ENCODE assay signal across 11 cellular contexts in the genomic region with DNA sequence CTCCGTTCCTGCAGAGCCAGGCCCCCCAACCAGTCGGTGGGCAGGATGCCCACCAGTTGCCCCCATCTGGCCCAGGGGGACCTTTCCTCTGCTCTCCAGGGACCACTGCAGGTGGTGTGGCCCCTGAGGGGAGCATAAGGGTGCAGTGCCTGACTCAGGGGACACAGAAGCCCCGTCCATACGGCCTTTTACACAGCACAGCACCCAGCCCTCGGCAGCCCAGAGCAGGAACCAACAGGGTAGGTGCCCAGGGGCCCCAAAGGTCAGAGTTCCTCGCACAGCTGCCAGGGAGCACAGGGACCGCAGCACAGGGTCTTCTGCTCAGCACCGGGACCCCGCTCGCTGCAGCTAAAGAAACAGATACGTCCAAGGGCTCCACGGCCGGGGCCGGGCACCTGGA. TPM values are rescaled to one million over a fixed set of nuclear protein-coding genes. Genes with fewer than 3 reads are reported as not detected.
A peak's percentile ranks its signal among the peaks of the same experiment; 100 is the strongest.
DNase-seq lines count a peak whose midpoint lies in the region; ATAC-seq lines count a peak whose summit lies in the region.
"Not testable (repeated sequence)": the region's sequence is repeated elsewhere in the genome, so short reads cannot be mapped to it uniquely, and the experiment has no call there.
"Had no signal": no experiment of that assay in that cellular context is flagged by ENCODE, and none has a peak within 500 bp of the region (broad histone marks: within the 10 kb centered on the region; RNA-seq: fewer than 3 reads in every experiment).

No MANE protein-coding gene starts in this region.

- POLR2A ChIA-PET in activated CD8-positive, alpha-beta T cell treated with anti-CD3 and anti-CD28 coated beads, Interleukin-2, amount 10 ng/mL, durations not matched to agents 7 days and 5 days (lab: Charles Lee) = not testable (repeated sequence)

- H3K9me3 Mint-ChIP-seq in activated CD8-positive, alpha-beta T cell treated with anti-CD3 and anti-CD28 coated beads, Interleukin-2, amount 10 ng/mL, durations not matched to agents 7 days and 5 days (ENCODE audit: insufficient read depth); stimulated activated naive B cell treated with anti-CD40 and anti-IgM and Interleukin-4, amounts not matched to agents 10 μg/mL and 1 μg/mL and 100 μg/mL, for 72 hours: not testable (repeated sequence)

- H3K4me1 Mint-ChIP-seq in activated CD8-positive, alpha-beta T cell treated with anti-CD3 and anti-CD28 coated beads, Interleukin-2, amount 10 ng/mL, durations not matched to agents 7 days and 5 days (ENCODE audit: low read depth); stimulated activated naive B cell treated with anti-CD40 and anti-IgM and Interleukin-4, amounts not matched to agents 10 μg/mL and 1 μg/mL and 100 μg/mL, for 72 hours: not testable (repeated sequence)

- DNase-seq in activated CD8-positive, alpha-beta T cell treated with anti-CD3 and anti-CD28 coated beads, Interleukin-2, amount 10 ng/mL, durations not matched to agents 7 days and 5 days; left colon; stimulated activated naive B cell treated with anti-CD40 and anti-IgM and Interleukin-4, amounts not matched to agents 10 μg/mL and 1 μg/mL and 100 μg/mL, for 72 hours: not testable (repeated sequence)

- intact Hi-C loops in left colon (cut with DNase I, micrococcal nuclease) = not testable (repeated sequence)

- not testable (repeated sequence) for H3K27ac Mint-ChIP-seq in activated CD8-positive, alpha-beta T cell treated with anti-CD3 and anti-CD28 coated beads, Interleukin-2, amount 10 ng/mL, durations not matched to agents 7 days and 5 days; stimulated activated naive B cell treated with anti-CD40 and anti-IgM and Interleukin-4, amounts not matched to agents 10 μg/mL and 1 μg/mL and 100 μg/mL, for 72 hours

- not testable (repeated sequence) for H3K4me3 Mint-ChIP-seq in activated CD8-positive, alpha-beta T cell treated with anti-CD3 and anti-CD28 coated beads, Interleukin-2, amount 10 ng/mL, durations not matched to agents 7 days and 5 days; stimulated activated naive B cell treated with anti-CD40 and anti-IgM and Interleukin-4, amounts not matched to agents 10 μg/mL and 1 μg/mL and 100 μg/mL, for 72 hours

- not testable (repeated sequence) for H3K36me3 Mint-ChIP-seq in activated CD8-positive, alpha-beta T cell treated with anti-CD3 and anti-CD28 coated beads, Interleukin-2, amount 10 ng/mL, durations not matched to agents 7 days and 5 days (ENCODE audit: low read depth); stimulated activated naive B cell treated with anti-CD40 and anti-IgM and Interleukin-4, amounts not matched to agents 10 μg/mL and 1 μg/mL and 100 μg/mL, for 72 hours

- CTCF ChIA-PET in activated CD8-positive, alpha-beta T cell treated with anti-CD3 and anti-CD28 coated beads, Interleukin-2, amount 10 ng/mL, durations not matched to agents 7 days and 5 days (lab: Charles Lee) = not testable (repeated sequence)

- ATAC-seq in GM18498 (IDR thresholded peaks at IDR 0.05; ENCODE audit: unreplicated experiment) (peak; percentile 15), GM19397 (IDR thresholded peaks at IDR 0.05; ENCODE audit: unreplicated experiment) (peak; percentile 0), GM21825 (IDR thresholded peaks at IDR 0.05; ENCODE audit: unreplicated experiment) (peak; percentile 10), HG03066 (IDR thresholded peaks at IDR 0.05; ENCODE audit: low read depth, unreplicated experiment) (peak; percentile 21), HG03460 (IDR thresholded peaks at IDR 0.05; ENCODE audit: unreplicated experiment) (peak; percentile 2), left colon (peak; percentile 5)
- ATAC-seq in activated CD8-positive, alpha-beta T cell treated with anti-CD3 and anti-CD28 coated beads, Interleukin-2, amount 10 ng/mL, durations not matched to agents 7 days and 5 days = peak; percentile 3
- ATAC-seq in stimulated activated naive B cell treated with anti-CD40 and anti-IgM and Interleukin-4, amounts not matched to agents 10 μg/mL and 1 μg/mL and 100 μg/mL, for 72 hours (replicated peaks) = peak; percentile 56 to 58

- not testable (repeated sequence) for H3K27me3 Mint-ChIP-seq in activated CD8-positive, alpha-beta T cell treated with anti-CD3 and anti-CD28 coated beads, Interleukin-2, amount 10 ng/mL, durations not matched to agents 7 days and 5 days (ENCODE audit: low read depth)
- peaks cover 11 to 18% of the 10 kb centered on the region in 2 donors for H3K27me3 Mint-ChIP-seq in stimulated activated naive B cell treated with anti-CD40 and anti-IgM and Interleukin-4, amounts not matched to agents 10 μg/mL and 1 μg/mL and 100 μg/mL, for 72 hours

RNA-seq across cellular contexts. Expression of a gene that starts 40.4 kb away (rescaled TPM):
- total RNA-seq in activated CD8-positive, alpha-beta T cell treated with anti-CD3 and anti-CD28 coated beads, Interleukin-2, amount 10 ng/mL, durations not matched to agents 7 days and 5 days = not detected
- total RNA-seq in left colon = 10 to 100 TPM; 20.5 to 27.4 TPM
- total RNA-seq: A673; activated CD4-positive, alpha-beta T cell treated with anti-CD3 and anti-CD28 coated beads for 36 hours; CD4-positive, alpha-beta T cell had no signal

Comparison
In these comparisons a context has a peak if more than half of its experiments do, and no peak if none do; other contexts are left out.
1. ATAC-seq: peak in every context shown above with its lines; median percentile 57 in stimulated activated naive B cell treated with anti-CD40 and anti-IgM and Interleukin-4, amounts not matched to agents 10 μg/mL and 1 μg/mL and 100 μg/mL, for 72 hours; 21 in HG03066; 15 in GM18498; 10 in GM21825; 5 in left colon; 3 in activated CD8-positive, alpha-beta T cell treated with anti-CD3 and anti-CD28 coated beads, Interleukin-2, amount 10 ng/mL, durations not matched to agents 7 days and 5 days; 2 in HG03460; 0 in GM19397.
2. RNA of a gene that starts 40.4 kb away (total RNA-seq): 20.5 to 27.4 TPM in left colon; not detected in activated CD8-positive, alpha-beta T cell treated with anti-CD3 and anti-CD28 coated beads, Interleukin-2, amount 10 ng/mL, durations not matched to agents 7 days and 5 days; every median in the first group is over 10 times any median in the second.